Comparison of ENCODE assay signal across 1 cellular context in the genomic region with DNA sequence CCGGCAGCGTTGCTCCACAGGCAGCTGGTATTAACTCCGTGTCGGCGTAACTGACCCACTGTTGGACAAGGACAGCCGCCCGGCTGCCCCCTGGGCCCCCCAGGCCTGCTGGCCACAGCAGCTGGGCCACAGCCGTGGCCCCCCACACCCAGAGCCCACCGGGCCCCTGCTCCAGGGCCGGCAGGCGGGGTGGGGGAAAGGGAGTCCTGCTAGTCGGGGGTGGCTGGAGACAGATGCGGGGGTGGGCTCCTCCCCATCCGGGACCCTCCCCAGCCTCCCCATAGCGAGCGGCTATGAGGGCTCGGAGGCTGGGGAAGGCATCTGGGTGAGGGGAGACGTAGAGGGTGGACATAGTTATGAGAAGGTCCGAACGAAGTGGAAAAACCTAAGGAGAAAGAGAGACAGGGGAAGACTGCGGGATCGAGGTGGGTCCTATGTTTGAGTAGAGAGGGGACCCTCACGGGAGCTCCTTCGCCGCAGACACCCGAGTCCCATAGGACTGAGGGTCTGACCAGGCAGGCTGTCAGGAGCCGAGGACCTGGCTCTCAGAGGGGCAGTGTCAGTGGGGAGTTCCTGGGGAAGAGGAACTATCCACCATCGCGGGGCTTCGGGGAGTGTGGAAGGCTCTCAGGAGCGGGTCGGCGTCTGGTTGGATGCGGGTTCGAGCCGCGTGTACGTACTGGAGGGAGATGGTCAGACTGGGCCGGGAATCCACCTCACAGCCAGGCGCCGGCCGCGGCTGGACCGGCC.
TF ChIP-seq lines count a peak whose summit lies in the region.

No MANE protein-coding gene starts in this region.

TF ChIP-seq in K562, 482 proteins besides CTCF, POLR2A, EP300 and RAD21 (continued from another document and continues in another):
- TF ChIP-seq, protein P1, sequence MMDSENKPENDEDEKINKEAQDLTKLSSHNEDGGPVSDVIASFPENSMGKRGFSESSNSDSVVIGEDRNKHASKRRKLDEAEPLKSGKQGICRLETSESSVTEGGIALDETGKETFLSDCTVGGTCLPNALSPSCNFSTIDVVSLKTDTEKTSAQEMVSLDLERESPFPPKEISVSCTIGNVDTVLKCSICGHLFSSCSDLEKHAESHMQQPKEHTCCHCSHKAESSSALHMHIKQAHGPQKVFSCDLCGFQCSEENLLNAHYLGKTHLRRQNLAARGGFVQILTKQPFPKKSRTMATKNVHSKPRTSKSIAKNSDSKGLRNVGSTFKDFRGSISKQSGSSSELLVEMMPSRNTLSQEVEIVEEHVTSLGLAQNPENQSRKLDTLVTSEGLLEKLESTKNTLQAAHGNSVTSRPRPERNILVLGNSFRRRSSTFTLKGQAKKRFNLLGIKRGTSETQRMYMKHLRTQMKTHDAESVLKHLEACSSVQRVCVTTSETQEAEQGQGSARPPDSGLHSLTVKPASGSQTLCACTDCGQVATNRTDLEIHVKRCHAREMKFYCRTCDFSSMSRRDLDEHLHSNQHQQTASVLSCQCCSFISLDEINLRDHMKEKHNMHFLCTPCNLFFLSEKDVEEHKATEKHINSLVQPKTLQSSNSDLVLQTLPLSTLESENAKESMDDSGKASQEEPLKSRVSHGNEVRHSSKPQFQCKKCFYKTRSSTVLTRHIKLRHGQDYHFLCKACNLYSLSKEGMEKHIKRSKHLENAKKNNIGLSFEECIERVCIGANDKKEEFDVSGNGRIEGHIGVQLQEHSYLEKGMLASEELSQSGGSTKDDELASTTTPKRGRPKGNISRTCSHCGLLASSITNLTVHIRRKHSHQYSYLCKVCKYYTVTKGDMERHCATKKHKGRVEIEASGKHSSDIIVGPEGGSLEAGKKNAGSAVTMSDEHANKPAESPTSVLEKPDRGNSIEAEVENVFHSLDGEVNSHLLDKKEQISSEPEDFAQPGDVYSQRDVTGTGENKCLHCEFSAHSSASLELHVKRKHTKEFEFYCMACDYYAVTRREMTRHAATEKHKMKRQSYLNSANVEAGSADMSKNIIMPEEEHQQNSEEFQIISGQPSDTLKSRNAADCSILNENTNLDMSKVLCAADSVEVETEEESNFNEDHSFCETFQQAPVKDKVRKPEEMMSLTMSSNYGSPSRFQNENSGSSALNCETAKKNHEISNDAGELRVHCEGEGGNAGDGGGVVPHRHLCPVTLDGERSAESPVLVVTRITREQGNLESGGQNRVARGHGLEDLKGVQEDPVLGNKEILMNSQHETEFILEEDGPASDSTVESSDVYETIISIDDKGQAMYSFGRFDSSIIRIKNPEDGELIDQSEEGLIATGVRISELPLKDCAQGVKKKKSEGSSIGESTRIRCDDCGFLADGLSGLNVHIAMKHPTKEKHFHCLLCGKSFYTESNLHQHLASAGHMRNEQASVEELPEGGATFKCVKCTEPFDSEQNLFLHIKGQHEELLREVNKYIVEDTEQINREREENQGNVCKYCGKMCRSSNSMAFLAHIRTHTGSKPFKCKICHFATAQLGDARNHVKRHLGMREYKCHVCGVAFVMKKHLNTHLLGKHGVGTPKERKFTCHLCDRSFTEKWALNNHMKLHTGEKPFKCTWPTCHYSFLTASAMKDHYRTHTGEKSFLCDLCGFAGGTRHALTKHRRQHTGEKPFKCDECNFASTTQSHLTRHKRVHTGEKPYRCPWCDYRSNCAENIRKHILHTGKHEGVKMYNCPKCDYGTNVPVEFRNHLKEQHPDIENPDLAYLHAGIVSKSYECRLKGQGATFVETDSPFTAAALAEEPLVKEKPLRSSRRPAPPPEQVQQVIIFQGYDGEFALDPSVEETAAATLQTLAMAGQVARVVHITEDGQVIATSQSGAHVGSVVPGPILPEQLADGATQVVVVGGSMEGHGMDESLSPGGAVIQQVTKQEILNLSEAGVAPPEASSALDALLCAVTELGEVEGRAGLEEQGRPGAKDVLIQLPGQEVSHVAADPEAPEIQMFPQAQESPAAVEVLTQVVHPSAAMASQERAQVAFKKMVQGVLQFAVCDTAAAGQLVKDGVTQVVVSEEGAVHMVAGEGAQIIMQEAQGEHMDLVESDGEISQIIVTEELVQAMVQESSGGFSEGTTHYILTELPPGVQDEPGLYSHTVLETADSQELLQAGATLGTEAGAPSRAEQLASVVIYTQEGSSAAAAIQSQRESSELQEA (IDR thresholded peaks at IDR 0.05; ENCODE audit: low read depth): no peak
- TF ChIP-seq ZNF668 (CRISPR knock-in tag; IDR thresholded peaks at IDR 0.05) (no peak), SAP30 (IDR thresholded peaks at IDR 0.05; ENCODE audit: borderline replicate concordance, insufficient read depth, low read depth, low read length, poor library complexity, severe bottlenecking) (peak; percentile 100), XRCC5 (IDR thresholded peaks at IDR 0.05; ENCODE audit: low read depth, low read length) (peak; percentile 46; the same call in 1 of the 2 replicates), TRIM24 (IDR thresholded peaks at IDR 0.05) (0 out of 4 replicates have a peak, but pooled peaks of 1 of the 2 experiments have one; percentile 15), ZNF584 (CRISPR knock-in tag; IDR thresholded peaks at IDR 0.05; ENCODE audit: low read depth) (peak; percentile 82), POLR2AphosphoS5 (IDR thresholded peaks at IDR 0.05; ENCODE audit: control insufficient read depth, insufficient read depth, low read depth, low read length) (peak; percentile 53; the same call in 1 of the 2 replicates), ZNF764 (CRISPR knock-in tag; IDR thresholded peaks at IDR 0.05; ENCODE audit: low read depth) (no peak), NRF1 (conservative IDR thresholded peaks at IDR 0.05 in 1 of 2, IDR thresholded peaks at IDR 0.05 in 1 of 2) (no peak), ADNP (tag; IDR thresholded peaks at IDR 0.05) (no peak), MAZ (CRISPR knock-in tag; conservative IDR thresholded peaks at IDR 0.05 in 1 of 2, IDR thresholded peaks at IDR 0.05 in 1 of 2) (peak in 1 of 2 experiments; percentile 7; a peak in 2 of 4 replicates), ZNF316 (IDR thresholded peaks at IDR 0.05) (peak; percentile 30), ZEB2 (IDR thresholded peaks at IDR 0.05) (peak; percentile 32; the same call in 1 of the 2 replicates), SUPT5H (IDR thresholded peaks at IDR 0.05) (peak; percentile 76), MYC (IDR thresholded peaks at IDR 0.05; ENCODE audit: low read depth, low read length) (0 out of 2 replicates have a peak, but pooled peaks have one; percentile 11), MYC (CRISPR knock-in tag; IDR thresholded peaks at IDR 0.05; ENCODE audit: borderline replicate concordance, low read depth) (peak; percentile 96; the same call in 1 of the 2 replicates), RAD51 (IDR thresholded peaks at IDR 0.05; ENCODE audit: borderline replicate concordance, low read depth) (peak; percentile 59; the same call in 1 of the 2 replicates), BRCA1 (IDR thresholded peaks at IDR 0.05) (no peak), BRCA1 (CRISPR knock-in tag; IDR thresholded peaks at IDR 0.05) (peak; percentile 94; the same call in 1 of the 2 replicates), ZNF57 (CRISPR knock-in tag; IDR thresholded peaks at IDR 0.05) (0 out of 2 replicates have a peak, but pooled peaks have one; percentile 12), KDM5B (IDR thresholded peaks at IDR 0.05; ENCODE audit: insufficient replicate concordance, low read depth, low read length) (peak; percentile 28), ZFPM2 (CRISPR knock-in tag; IDR thresholded peaks at IDR 0.05) (no peak), MED1 (CRISPR knock-in tag; IDR thresholded peaks at IDR 0.05; ENCODE audit: borderline replicate concordance) (no peak), SMARCA5 (IDR thresholded peaks at IDR 0.05) (no peak), ZFX (CRISPR knock-in tag; IDR thresholded peaks at IDR 0.05) (peak; percentile 53), RBM15 (IDR thresholded peaks at IDR 0.05; ENCODE audit: insufficient read depth, low read length) (no peak)
- TF ChIP-seq, protein P2, sequence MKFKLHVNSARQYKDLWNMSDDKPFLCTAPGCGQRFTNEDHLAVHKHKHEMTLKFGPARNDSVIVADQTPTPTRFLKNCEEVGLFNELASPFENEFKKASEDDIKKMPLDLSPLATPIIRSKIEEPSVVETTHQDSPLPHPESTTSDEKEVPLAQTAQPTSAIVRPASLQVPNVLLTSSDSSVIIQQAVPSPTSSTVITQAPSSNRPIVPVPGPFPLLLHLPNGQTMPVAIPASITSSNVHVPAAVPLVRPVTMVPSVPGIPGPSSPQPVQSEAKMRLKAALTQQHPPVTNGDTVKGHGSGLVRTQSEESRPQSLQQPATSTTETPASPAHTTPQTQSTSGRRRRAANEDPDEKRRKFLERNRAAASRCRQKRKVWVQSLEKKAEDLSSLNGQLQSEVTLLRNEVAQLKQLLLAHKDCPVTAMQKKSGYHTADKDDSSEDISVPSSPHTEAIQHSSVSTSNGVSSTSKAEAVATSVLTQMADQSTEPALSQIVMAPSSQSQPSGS (CRISPR knock-in tag; IDR thresholded peaks at IDR 0.05): 0 out of 2 replicates have a peak, but pooled peaks have one; percentile 14
- TF ChIP-seq, protein P3, sequence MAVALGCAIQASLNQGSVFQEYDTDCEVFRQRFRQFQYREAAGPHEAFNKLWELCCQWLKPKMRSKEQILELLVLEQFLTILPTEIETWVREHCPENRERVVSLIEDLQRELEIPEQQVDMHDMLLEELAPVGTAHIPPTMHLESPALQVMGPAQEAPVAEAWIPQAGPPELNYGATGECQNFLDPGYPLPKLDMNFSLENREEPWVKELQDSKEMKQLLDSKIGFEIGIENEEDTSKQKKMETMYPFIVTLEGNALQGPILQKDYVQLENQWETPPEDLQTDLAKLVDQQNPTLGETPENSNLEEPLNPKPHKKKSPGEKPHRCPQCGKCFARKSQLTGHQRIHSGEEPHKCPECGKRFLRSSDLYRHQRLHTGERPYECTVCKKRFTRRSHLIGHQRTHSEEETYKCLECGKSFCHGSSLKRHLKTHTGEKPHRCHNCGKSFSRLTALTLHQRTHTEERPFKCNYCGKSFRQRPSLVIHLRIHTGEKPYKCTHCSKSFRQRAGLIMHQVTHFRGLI (CRISPR knock-in tag; IDR thresholded peaks at IDR 0.05): no peak
- TF ChIP-seq, protein P4, sequence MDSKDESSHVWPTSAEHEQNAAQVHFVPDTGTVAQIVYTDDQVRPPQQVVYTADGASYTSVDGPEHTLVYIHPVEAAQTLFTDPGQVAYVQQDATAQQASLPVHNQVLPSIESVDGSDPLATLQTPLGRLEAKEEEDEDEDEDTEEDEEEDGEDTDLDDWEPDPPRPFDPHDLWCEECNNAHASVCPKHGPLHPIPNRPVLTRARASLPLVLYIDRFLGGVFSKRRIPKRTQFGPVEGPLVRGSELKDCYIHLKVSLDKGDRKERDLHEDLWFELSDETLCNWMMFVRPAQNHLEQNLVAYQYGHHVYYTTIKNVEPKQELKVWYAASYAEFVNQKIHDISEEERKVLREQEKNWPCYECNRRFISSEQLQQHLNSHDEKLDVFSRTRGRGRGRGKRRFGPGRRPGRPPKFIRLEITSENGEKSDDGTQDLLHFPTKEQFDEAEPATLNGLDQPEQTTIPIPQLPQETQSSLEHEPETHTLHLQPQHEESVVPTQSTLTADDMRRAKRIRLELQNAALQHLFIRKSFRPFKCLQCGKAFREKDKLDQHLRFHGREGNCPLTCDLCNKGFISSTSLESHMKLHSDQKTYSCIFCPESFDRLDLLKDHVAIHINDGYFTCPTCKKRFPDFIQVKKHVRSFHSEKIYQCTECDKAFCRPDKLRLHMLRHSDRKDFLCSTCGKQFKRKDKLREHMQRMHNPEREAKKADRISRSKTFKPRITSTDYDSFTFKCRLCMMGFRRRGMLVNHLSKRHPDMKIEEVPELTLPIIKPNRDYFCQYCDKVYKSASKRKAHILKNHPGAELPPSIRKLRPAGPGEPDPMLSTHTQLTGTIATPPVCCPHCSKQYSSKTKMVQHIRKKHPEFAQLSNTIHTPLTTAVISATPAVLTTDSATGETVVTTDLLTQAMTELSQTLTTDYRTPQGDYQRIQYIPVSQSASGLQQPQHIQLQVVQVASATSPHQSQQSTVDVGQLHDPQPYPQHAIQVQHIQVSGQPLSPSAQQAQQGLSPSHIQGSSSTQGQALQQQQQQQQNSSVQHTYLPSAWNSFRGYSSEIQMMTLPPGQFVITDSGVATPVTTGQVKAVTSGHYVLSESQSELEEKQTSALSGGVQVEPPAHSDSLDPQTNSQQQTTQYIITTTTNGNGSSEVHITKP (IDR thresholded peaks at IDR 0.05; ENCODE audit: partially characterized antibody): no peak
- TF ChIP-seq, protein P5, sequence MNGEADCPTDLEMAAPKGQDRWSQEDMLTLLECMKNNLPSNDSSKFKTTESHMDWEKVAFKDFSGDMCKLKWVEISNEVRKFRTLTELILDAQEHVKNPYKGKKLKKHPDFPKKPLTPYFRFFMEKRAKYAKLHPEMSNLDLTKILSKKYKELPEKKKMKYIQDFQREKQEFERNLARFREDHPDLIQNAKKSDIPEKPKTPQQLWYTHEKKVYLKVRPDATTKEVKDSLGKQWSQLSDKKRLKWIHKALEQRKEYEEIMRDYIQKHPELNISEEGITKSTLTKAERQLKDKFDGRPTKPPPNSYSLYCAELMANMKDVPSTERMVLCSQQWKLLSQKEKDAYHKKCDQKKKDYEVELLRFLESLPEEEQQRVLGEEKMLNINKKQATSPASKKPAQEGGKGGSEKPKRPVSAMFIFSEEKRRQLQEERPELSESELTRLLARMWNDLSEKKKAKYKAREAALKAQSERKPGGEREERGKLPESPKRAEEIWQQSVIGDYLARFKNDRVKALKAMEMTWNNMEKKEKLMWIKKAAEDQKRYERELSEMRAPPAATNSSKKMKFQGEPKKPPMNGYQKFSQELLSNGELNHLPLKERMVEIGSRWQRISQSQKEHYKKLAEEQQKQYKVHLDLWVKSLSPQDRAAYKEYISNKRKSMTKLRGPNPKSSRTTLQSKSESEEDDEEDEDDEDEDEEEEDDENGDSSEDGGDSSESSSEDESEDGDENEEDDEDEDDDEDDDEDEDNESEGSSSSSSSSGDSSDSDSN (IDR thresholded peaks at IDR 0.05; ENCODE audit: borderline replicate concordance in 1 of 2, low read depth in 2 of 2, low read length in 2 of 2): peak in 1 of 2 experiments; percentile 60; a peak in 1 of 4 replicates
- TF ChIP-seq, protein P6, sequence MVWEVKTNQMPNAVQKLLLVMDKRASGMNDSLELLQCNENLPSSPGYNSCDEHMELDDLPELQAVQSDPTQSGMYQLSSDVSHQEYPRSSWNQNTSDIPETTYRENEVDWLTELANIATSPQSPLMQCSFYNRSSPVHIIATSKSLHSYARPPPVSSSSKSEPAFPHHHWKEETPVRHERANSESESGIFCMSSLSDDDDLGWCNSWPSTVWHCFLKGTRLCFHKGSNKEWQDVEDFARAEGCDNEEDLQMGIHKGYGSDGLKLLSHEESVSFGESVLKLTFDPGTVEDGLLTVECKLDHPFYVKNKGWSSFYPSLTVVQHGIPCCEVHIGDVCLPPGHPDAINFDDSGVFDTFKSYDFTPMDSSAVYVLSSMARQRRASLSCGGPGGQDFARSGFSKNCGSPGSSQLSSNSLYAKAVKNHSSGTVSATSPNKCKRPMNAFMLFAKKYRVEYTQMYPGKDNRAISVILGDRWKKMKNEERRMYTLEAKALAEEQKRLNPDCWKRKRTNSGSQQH (CRISPR knock-in tag; IDR thresholded peaks at IDR 0.05): peak; percentile 68; the same call in 1 of the 2 replicates
- TF ChIP-seq, protein P7, sequence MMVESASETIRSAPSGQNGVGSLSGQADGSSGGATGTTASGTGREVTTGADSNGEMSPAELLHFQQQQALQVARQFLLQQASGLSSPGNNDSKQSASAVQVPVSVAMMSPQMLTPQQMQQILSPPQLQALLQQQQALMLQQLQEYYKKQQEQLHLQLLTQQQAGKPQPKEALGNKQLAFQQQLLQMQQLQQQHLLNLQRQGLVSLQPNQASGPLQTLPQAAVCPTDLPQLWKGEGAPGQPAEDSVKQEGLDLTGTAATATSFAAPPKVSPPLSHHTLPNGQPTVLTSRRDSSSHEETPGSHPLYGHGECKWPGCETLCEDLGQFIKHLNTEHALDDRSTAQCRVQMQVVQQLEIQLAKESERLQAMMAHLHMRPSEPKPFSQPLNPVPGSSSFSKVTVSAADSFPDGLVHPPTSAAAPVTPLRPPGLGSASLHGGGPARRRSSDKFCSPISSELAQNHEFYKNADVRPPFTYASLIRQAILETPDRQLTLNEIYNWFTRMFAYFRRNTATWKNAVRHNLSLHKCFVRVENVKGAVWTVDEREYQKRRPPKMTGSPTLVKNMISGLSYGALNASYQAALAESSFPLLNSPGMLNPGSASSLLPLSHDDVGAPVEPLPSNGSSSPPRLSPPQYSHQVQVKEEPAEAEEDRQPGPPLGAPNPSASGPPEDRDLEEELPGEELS (CRISPR knock-in tag; IDR thresholded peaks at IDR 0.05; ENCODE audit: borderline replicate concordance): peak; percentile 94
